ENCODE assay signal across 2 cellular contexts in genomic region chr2:68764041-68764780, GRCh38.
TF ChIP-seq lines count a peak whose summit lies in the region.

No MANE protein-coding gene starts in this region.

TF ChIP-seq in liver, 16 proteins besides CTCF, POLR2A, EP300 and RAD21 (continued from another document):
- TF ChIP-seq MAX (IDR thresholded peaks at IDR 0.05) (no peak), EGR1 (IDR thresholded peaks at IDR 0.05; ENCODE audit: low read depth in 2 of 2) (no peak), NR2F2 (IDR thresholded peaks at IDR 0.05) (no peak), GABPA (IDR thresholded peaks at IDR 0.05 in 1 of 2, conservative IDR thresholded peaks at IDR 0.05 in 1 of 2) (no peak), TAF1 (conservative IDR thresholded peaks at IDR 0.05) (no peak), ZBTB33 (IDR thresholded peaks at IDR 0.05) (no peak), FOXA2 (IDR thresholded peaks at IDR 0.05) (no peak)

TF ChIP-seq in HepG2, 621 proteins besides CTCF, POLR2A, EP300 and RAD21 (continued from another document):
- TF ChIP-seq GMEB1 (CRISPR knock-in tag; IDR thresholded peaks at IDR 0.05; ENCODE audit: borderline replicate concordance) = no peak
- no peak for TF ChIP-seq TOPORS (CRISPR knock-in tag; IDR thresholded peaks at IDR 0.05)
- no peak for TF ChIP-seq ATF7 (IDR thresholded peaks at IDR 0.05)
- no peak for TF ChIP-seq ATF7 (CRISPR knock-in tag; IDR thresholded peaks at IDR 0.05)
- TF ChIP-seq SALL1 (CRISPR knock-in tag; IDR thresholded peaks at IDR 0.05) = no peak
- TF ChIP-seq PITX1 (CRISPR knock-in tag; IDR thresholded peaks at IDR 0.05) = no peak
- no peak for TF ChIP-seq NCOA5 (CRISPR knock-in tag; IDR thresholded peaks at IDR 0.05)
- no peak for TF ChIP-seq ZXDC (CRISPR knock-in tag; IDR thresholded peaks at IDR 0.05)
- TF ChIP-seq FOXA3 (CRISPR knock-in tag; IDR thresholded peaks at IDR 0.05) = no peak
- no peak for TF ChIP-seq AHR (CRISPR knock-in tag; IDR thresholded peaks at IDR 0.05)
- TF ChIP-seq ARNTL (CRISPR knock-in tag; IDR thresholded peaks at IDR 0.05) = no peak
- no peak for TF ChIP-seq HIC2 (CRISPR knock-in tag; IDR thresholded peaks at IDR 0.05; ENCODE audit: low read depth)
TF ChIP-seq in HepG2: peak in this region for 0.
